ENCODE assay signal across 1 cellular context in genomic region chr3:53223541-53223966, GRCh38.
TF ChIP-seq lines count a peak whose summit lies in the region.

No MANE protein-coding gene starts in this region.

TF ChIP-seq in IMR-90, 13 proteins besides CTCF, POLR2A, EP300 and RAD21:
- no peak for TF ChIP-seq BHLHE40 (IDR thresholded peaks at IDR 0.05; ENCODE audit: low read depth, low read length)
- no peak for TF ChIP-seq MXI1 (IDR thresholded peaks at IDR 0.05; ENCODE audit: borderline replicate concordance, low read depth, low read length)
- no peak for TF ChIP-seq CHD1 (IDR thresholded peaks at IDR 0.05; ENCODE audit: low read depth, low read length)
- no peak for TF ChIP-seq CEBPB (IDR thresholded peaks at IDR 0.05; ENCODE audit: low read depth, low read length)
- TF ChIP-seq, protein P1, sequence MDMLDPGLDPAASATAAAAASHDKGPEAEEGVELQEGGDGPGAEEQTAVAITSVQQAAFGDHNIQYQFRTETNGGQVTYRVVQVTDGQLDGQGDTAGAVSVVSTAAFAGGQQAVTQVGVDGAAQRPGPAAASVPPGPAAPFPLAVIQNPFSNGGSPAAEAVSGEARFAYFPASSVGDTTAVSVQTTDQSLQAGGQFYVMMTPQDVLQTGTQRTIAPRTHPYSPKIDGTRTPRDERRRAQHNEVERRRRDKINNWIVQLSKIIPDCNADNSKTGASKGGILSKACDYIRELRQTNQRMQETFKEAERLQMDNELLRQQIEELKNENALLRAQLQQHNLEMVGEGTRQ (IDR thresholded peaks at IDR 0.05; ENCODE audit: low read depth, low read length): no peak
- no peak for TF ChIP-seq RCOR1 (IDR thresholded peaks at IDR 0.05; ENCODE audit: insufficient replicate concordance, low read length)
- no peak for TF ChIP-seq NFE2L2 (IDR thresholded peaks at IDR 0.05; ENCODE audit: low read depth, low read length)
- TF ChIP-seq ELK1 (IDR thresholded peaks at IDR 0.05; ENCODE audit: borderline replicate concordance, low read depth, low read length): no peak
